Comparison of ENCODE assay signal across 8 cellular contexts in genomic region chr16:30893744-30894539, GRCh38. TPM values are rescaled to one million over a fixed set of nuclear protein-coding genes. Genes with fewer than 3 reads are reported as not detected.
DNase-seq lines count a peak whose midpoint lies in the region; ATAC-seq and TF ChIP-seq lines count a peak whose summit lies in the region.

Gene BCL7C, minus strand, starts transcription at chr16:30894077. Its CDS starts 133 bp downstream, at chr16:30893944.

- peak within 1 kb of the TSS; percentile 71 for H2BK120ac ChIP-seq in IMR-90 (ENCODE audit: low read depth, low read length)

- dilution Hi-C loops in IMR-90 (cut with HindIII; ENCODE audit: low sequenced_read_pairs, unreplicated experiment) = no loop called here

- intact Hi-C loops in IMR-90 (cut with micrococcal nuclease) = loop anchor here (2.0 kb wide), 1 partner anchor 19 kb away; no protein-coding TSS in a partner anchor
- intact Hi-C loops in activated T-helper 2 cell treated with anti-CD3 and anti-CD28 coated beads, Interferon-gamma antibody, Interleukin-2, Interleukin-4, amounts not matched to agents 10 μg/mL and 5 μg/mL and 100 μg/mL, durations not matched to agents 14 hours and 24 hours and 36 hours (cut with micrococcal nuclease) = loop anchor here (1.0 kb wide), 1 partner anchor 19 kb away; no protein-coding TSS in a partner anchor

- no TSS peak for BruUV-seq in IMR-90 (replicated peaks; lab: Mats Ljungman, UMichigan)

- ATAC-seq in GM21526 (IDR thresholded peaks at IDR 0.05; ENCODE audit: low FRiP score, unreplicated experiment) (peak; percentile 58), IMR-90 (ENCODE audit: low read depth) (peak; percentile 74)

- H3K36me3 ChIP-seq in IMR-90 (ENCODE audit: control insufficient read depth, insufficient read depth, low read length) = peaks cover 16% of the 10 kb centered on the region

- H3K27ac Mint-ChIP-seq in activated T-helper 2 cell treated with anti-CD3 and anti-CD28 coated beads, Interferon-gamma antibody, Interleukin-2, Interleukin-4, amounts not matched to agents 10 μg/mL and 5 μg/mL and 100 μg/mL, durations not matched to agents 14 hours and 24 hours and 36 hours = peak within 1 kb of the TSS; percentile 83
- H3K27ac Mint-ChIP-seq in nephron = peak within 1 kb of the TSS; percentile 97 to 99 (median 98)
- peak within 1 kb of the TSS; percentile 79 for H3K27ac Mint-ChIP-seq in stimulated activated naive CD8-positive, alpha-beta T cell treated with anti-CD3 and anti-CD28 coated beads, Interleukin-15, Interleukin-2, amounts not matched to agents 100 ng/mL and 50 ng/mL, for 24 hours

- H3K27ac ChIP-seq in IMR-90 (ENCODE audit: insufficient read depth, low read length) = peak within 1 kb of the TSS; percentile 90

- in situ Hi-C loops in IMR-90 (cut with MboI; ENCODE audit: low sequenced_read_pairs) = no loop called here

- H4K91ac ChIP-seq in IMR-90 (ENCODE audit: insufficient read depth, low read depth, low read length) = peak within 1 kb of the TSS; percentile 96

- CTCF ChIA-PET in IMR-90 (lab: Yijun Ruan, JAX) = no interaction called here

- H3K4me3 Mint-ChIP-seq in activated T-helper 2 cell treated with anti-CD3 and anti-CD28 coated beads, Interferon-gamma antibody, Interleukin-2, Interleukin-4, amounts not matched to agents 10 μg/mL and 5 μg/mL and 100 μg/mL, durations not matched to agents 14 hours and 24 hours and 36 hours (ENCODE audit: low read depth) = peak within 1 kb of the TSS; percentile 91
- H3K4me3 Mint-ChIP-seq in nephron = peak within 1 kb of the TSS; percentile 88 to 95 (median 95)
- peak within 1 kb of the TSS; percentile 89 for H3K4me3 Mint-ChIP-seq in stimulated activated naive CD8-positive, alpha-beta T cell treated with anti-CD3 and anti-CD28 coated beads, Interleukin-15, Interleukin-2, amounts not matched to agents 100 ng/mL and 50 ng/mL, for 24 hours

- peak within 1 kb of the TSS; percentile 98; the same call in 1 of the 3 replicates for H2BK15ac ChIP-seq in IMR-90 (ENCODE audit: low read depth, low read length)

- POLR2A ChIA-PET in IMR-90 (lab: Charles Lee; ENCODE audit: unreplicated experiment) = no interaction called here

- peak within 1 kb of the TSS; percentile 100 for H3K14ac ChIP-seq in IMR-90 (replicated peaks; ENCODE audit: low read depth, low read length)

- peak within 1 kb of the TSS; percentile 94 for H3K4me2 ChIP-seq in IMR-90 (ENCODE audit: low read depth, low read length)

- H3K4me3 ChIP-seq in IMR-90 (ENCODE audit: insufficient read depth, low read depth, low read length) = peak within 1 kb of the TSS; percentile 98
- H3K4me3 ChIP-seq in fibroblast of pulmonary artery (replicated peaks; ENCODE audit: low read depth, low read length) = peak within 1 kb of the TSS; percentile 80

- H2BK20ac ChIP-seq in IMR-90 (ENCODE audit: low read depth, low read length) = peak within 1 kb of the TSS; percentile 35; the same call in 1 of the 2 replicates

- H3K56ac ChIP-seq in IMR-90 (ENCODE audit: extremely low read depth, insufficient read depth, low read length) = peak within 1 kb of the TSS; percentile 89

- peaks cover 12 to 58% of the 10 kb centered on the region in 2 experiments for H3K79me1 ChIP-seq in IMR-90 (ENCODE audit: low read depth in 1 of 2, low read length in 2 of 2)

- peak; percentile 25; the same call in 1 of the 2 replicates for TF ChIP-seq RAD21 in IMR-90 (IDR thresholded peaks at IDR 0.05; ENCODE audit: low read length)

- H3K4me1 ChIP-seq in IMR-90 (ENCODE audit: control insufficient read depth, insufficient read depth, low read length) = peaks cover 23% of the 10 kb centered on the region

- H4K5ac ChIP-seq in IMR-90 (ENCODE audit: low read depth, low read length) = peak within 1 kb of the TSS; percentile 92

- H4K8ac ChIP-seq in IMR-90 (ENCODE audit: low read depth in 2 of 2, low read length in 2 of 2) = peak within 1 kb of the TSS; percentile 98

- peak within 1 kb of the TSS; percentile 100 for H2AK9ac ChIP-seq in IMR-90 (replicated peaks; ENCODE audit: low read depth, low read length, poor library complexity)

- peak within 1 kb of the TSS; percentile 100 for H2AK5ac ChIP-seq in IMR-90 (ENCODE audit: low read depth, low read length)

- no peaks in the 10 kb centered on the region for H3K27me3 ChIP-seq in IMR-90 (ENCODE audit: control insufficient read depth, insufficient read depth, low read length)

- peak within 1 kb of the TSS; percentile 99 for H3K23ac ChIP-seq in IMR-90 (ENCODE audit: low read depth, low read length)

- H2AFZ ChIP-seq in IMR-90 (replicated peaks; ENCODE audit: low read length, poor library complexity) = peak within 1 kb of the TSS; percentile 100

- H4K20me1 ChIP-seq in IMR-90 (ENCODE audit: insufficient read depth, low read length) = 0 out of 2 replicates have a peak, but pooled peaks cover 5% of the 10 kb centered on the region

- H3K9ac ChIP-seq in IMR-90 (ENCODE audit: low read depth, low read length) = peak within 1 kb of the TSS; percentile 96

- H3K36me3 Mint-ChIP-seq in activated T-helper 2 cell treated with anti-CD3 and anti-CD28 coated beads, Interferon-gamma antibody, Interleukin-2, Interleukin-4, amounts not matched to agents 10 μg/mL and 5 μg/mL and 100 μg/mL, durations not matched to agents 14 hours and 24 hours and 36 hours (ENCODE audit: low read depth) = peaks cover 14% of the 10 kb centered on the region
- peaks cover 16% of the 10 kb centered on the region for H3K36me3 Mint-ChIP-seq in nephron (ENCODE audit: low read depth)
- peaks cover 13% of the 10 kb centered on the region for H3K36me3 Mint-ChIP-seq in stimulated activated naive CD8-positive, alpha-beta T cell treated with anti-CD3 and anti-CD28 coated beads, Interleukin-15, Interleukin-2, amounts not matched to agents 100 ng/mL and 50 ng/mL, for 24 hours (ENCODE audit: low read depth)

- H3K9me3 Mint-ChIP-seq in activated T-helper 2 cell treated with anti-CD3 and anti-CD28 coated beads, Interferon-gamma antibody, Interleukin-2, Interleukin-4, amounts not matched to agents 10 μg/mL and 5 μg/mL and 100 μg/mL, durations not matched to agents 14 hours and 24 hours and 36 hours = no peaks in the 10 kb centered on the region
- no peaks in the 10 kb centered on the region for H3K9me3 Mint-ChIP-seq in nephron
- H3K9me3 Mint-ChIP-seq in stimulated activated naive CD8-positive, alpha-beta T cell treated with anti-CD3 and anti-CD28 coated beads, Interleukin-15, Interleukin-2, amounts not matched to agents 100 ng/mL and 50 ng/mL, for 24 hours = no peaks in the 10 kb centered on the region

- peaks cover 26% of the 10 kb centered on the region for H3K4me1 Mint-ChIP-seq in activated T-helper 2 cell treated with anti-CD3 and anti-CD28 coated beads, Interferon-gamma antibody, Interleukin-2, Interleukin-4, amounts not matched to agents 10 μg/mL and 5 μg/mL and 100 μg/mL, durations not matched to agents 14 hours and 24 hours and 36 hours (ENCODE audit: low read depth)
- peaks cover 40% of the 10 kb centered on the region for H3K4me1 Mint-ChIP-seq in nephron
- H3K4me1 Mint-ChIP-seq in stimulated activated naive CD8-positive, alpha-beta T cell treated with anti-CD3 and anti-CD28 coated beads, Interleukin-15, Interleukin-2, amounts not matched to agents 100 ng/mL and 50 ng/mL, for 24 hours (ENCODE audit: low read depth) = peaks cover 49% of the 10 kb centered on the region

- H3K4ac ChIP-seq in IMR-90 (ENCODE audit: low read depth, low read length) = peak within 1 kb of the TSS; percentile 99

- H2BK5ac ChIP-seq in IMR-90 (ENCODE audit: low read depth, low read length, poor library complexity, severe bottlenecking) = peak within 1 kb of the TSS; percentile 100

- TF ChIP-seq CTCF in IMR-90 (conservative IDR thresholded peaks at IDR 0.05; ENCODE audit: low read depth, low read length) = peak; percentile 49
- no peak for TF ChIP-seq CTCF in fibroblast of pulmonary artery (IDR thresholded peaks at IDR 0.05; ENCODE audit: low read length, missing control alignments)
- peak; percentile 34 to 52 (median 45) for TF ChIP-seq CTCF in nephron (IDR thresholded peaks at IDR 0.05; ENCODE audit: unreplicated experiment in 3 of 3)

- no peaks in the 10 kb centered on the region for H3K9me3 ChIP-seq in IMR-90 (ENCODE audit: control insufficient read depth, insufficient read depth, low read length)

- 0% methylated on average over 66 of the region's 97 CpGs; no CpG with 5 or more reads in 1 of the 2 experiments for WGBS in IMR-90 (ENCODE audit: extremely low coverage in 2 of 2, insufficient read length in 1 of 2), 2 experiments

- peak; percentile 66 for TF ChIP-seq POLR2A in IMR-90 (IDR thresholded peaks at IDR 0.05; ENCODE audit: low read depth, low read length)

- DNase-seq in DMS53 treated with DMSO at 0.1 percent for 48 hours (lab: John Stamatoyannopoulos, UW; ENCODE audit: unreplicated experiment) = peak; percentile 67
- peak; percentile 80 for DNase-seq in IMR-90
- DNase-seq in RPMI8226 = peak; percentile 96
- DNase-seq in activated T-helper 2 cell treated with anti-CD3 and anti-CD28 coated beads, Interferon-gamma antibody, Interleukin-2, Interleukin-4, amounts not matched to agents 10 μg/mL and 5 μg/mL and 100 μg/mL, durations not matched to agents 14 hours and 24 hours and 36 hours (ENCODE audit: low spot score) = peak; percentile 82
- DNase-seq in fibroblast of pulmonary artery (ENCODE audit: low read depth) = peak; percentile 83

- H3K18ac ChIP-seq in IMR-90 (ENCODE audit: low read depth, low read length) = peak within 1 kb of the TSS; percentile 87

- H3K9me1 ChIP-seq in IMR-90 (ENCODE audit: insufficient read depth, low read length) = peaks cover 25% of the 10 kb centered on the region

- H3K27me3 Mint-ChIP-seq in activated T-helper 2 cell treated with anti-CD3 and anti-CD28 coated beads, Interferon-gamma antibody, Interleukin-2, Interleukin-4, amounts not matched to agents 10 μg/mL and 5 μg/mL and 100 μg/mL, durations not matched to agents 14 hours and 24 hours and 36 hours (ENCODE audit: low read depth) = no peaks in the 10 kb centered on the region
- no peaks in the 10 kb centered on the region for H3K27me3 Mint-ChIP-seq in nephron (ENCODE audit: low read depth)
- no peaks in the 10 kb centered on the region for H3K27me3 Mint-ChIP-seq in stimulated activated naive CD8-positive, alpha-beta T cell treated with anti-CD3 and anti-CD28 coated beads, Interleukin-15, Interleukin-2, amounts not matched to agents 100 ng/mL and 50 ng/mL, for 24 hours

TF ChIP-seq in IMR-90, 13 proteins besides CTCF, POLR2A, EP300 and RAD21 (continues in another document):
- peak; percentile 21; the same call in 1 of the 2 replicates for TF ChIP-seq SMC3 (IDR thresholded peaks at IDR 0.05; ENCODE audit: low read depth, low read length)
- no peak for TF ChIP-seq FOS (IDR thresholded peaks at IDR 0.05; ENCODE audit: low read depth, low read length)
- TF ChIP-seq MXI1 (IDR thresholded peaks at IDR 0.05; ENCODE audit: borderline replicate concordance, low read depth, low read length) = peak; percentile 84
- TF ChIP-seq MAZ (IDR thresholded peaks at IDR 0.05; ENCODE audit: borderline replicate concordance, low read depth, low read length) = peak; percentile 38; the same call in 1 of the 2 replicates

RNA-seq across cellular contexts. Expression of gene BCL7C, which starts in this region (rescaled TPM):
- total RNA-seq in IMR-90 (2012; rRNA removed) = 32.3 and 38.6 TPM in 2 replicates
- polyA plus RNA-seq in IMR-90 (2012; rRNA removed) = 34.9 and 54.4 TPM in 2 replicates
- polyA plus RNA-seq in IMR-90 (2012; cell fraction: cytosol; rRNA removed) = 31.1 and 41.3 TPM in 2 replicates
- 14.9 and 16.0 TPM in 2 replicates for polyA plus RNA-seq in IMR-90 (2012; cell fraction: nucleus; rRNA removed; ENCODE audit: low replicate concordance)
- 26.8 and 27.1 TPM in 2 replicates for total RNA-seq in activated T-helper 2 cell treated with anti-CD3 and anti-CD28 coated beads, Interferon-gamma antibody, Interleukin-2, Interleukin-4, amounts not matched to agents 10 μg/mL and 5 μg/mL and 100 μg/mL, durations not matched to agents 14 hours and 24 hours and 36 hours

Comparison
In these comparisons a context has a peak if more than half of its experiments do, and no peak if none do; other contexts are left out.
1. Peak in every context shown above with its lines: DNase-seq, ATAC-seq, H3K4me3 ChIP-seq and H3K27ac ChIP-seq.